ENCODE assay signal across 23 cellular contexts in the genomic region with DNA sequence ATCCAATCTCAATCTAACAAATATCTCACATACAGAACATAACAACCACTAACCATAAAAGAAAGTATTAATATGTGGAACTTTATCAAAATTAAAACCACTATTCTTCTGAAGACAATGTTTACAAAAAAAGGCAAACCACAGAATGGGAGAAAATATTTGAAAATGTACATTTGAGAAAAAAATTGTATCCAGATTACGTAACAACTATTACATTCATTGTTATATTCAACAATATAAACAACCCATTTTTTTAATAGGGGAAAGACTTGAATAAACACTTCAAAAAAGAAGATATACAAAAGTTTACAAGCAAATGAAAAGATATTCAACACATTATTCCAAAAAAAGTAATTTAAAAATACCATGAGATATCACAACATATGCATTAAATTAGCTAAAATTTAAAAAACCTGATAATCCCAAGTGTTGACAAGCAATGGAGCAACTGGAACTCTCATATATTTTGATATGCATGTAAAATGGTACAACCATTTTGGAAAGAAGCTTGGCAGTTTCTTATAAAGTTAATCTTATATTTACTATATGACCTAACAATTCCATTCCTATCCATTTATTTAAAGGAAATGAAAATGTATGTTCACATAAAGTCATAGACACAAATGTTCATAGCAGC.
DNase-seq lines count a peak whose midpoint lies in the region; ATAC-seq, FAIRE-seq and TF ChIP-seq lines count a peak whose summit lies in the region.
"Had no signal": no experiment of that assay in that cellular context is flagged by ENCODE, and none has a peak within 500 bp of the region (broad histone marks: within the 10 kb centered on the region; RNA-seq: fewer than 3 reads in every experiment).

No MANE protein-coding gene starts in this region.

- no peaks in the 10 kb centered on the region for H3K27me3 ChIP-seq in endodermal cell (ENCODE audit: control insufficient read depth, insufficient read depth, low read length, poor library complexity, severe bottlenecking)
- peaks cover 0 to 10% (median 3%) of the 10 kb centered on the region in 4 donors for H3K27me3 ChIP-seq in pancreas
- H3K27me3 ChIP-seq: BLaER1 had no signal

- H3K27me3 Mint-ChIP-seq in endodermal cell (ENCODE audit: insufficient read depth), result no peaks in the 10 kb centered on the region

- H3K4me1 Mint-ChIP-seq in endodermal cell, result peaks cover 27% of the 10 kb centered on the region

- no peaks in the 10 kb centered on the region for H3K36me3 ChIP-seq in endodermal cell (ENCODE audit: control insufficient read depth, insufficient read depth, low read length)
- H3K36me3 ChIP-seq in pancreas, result no peaks in the 10 kb centered on the region
- H3K36me3 ChIP-seq: BLaER1, HAP-1 had no signal

- H3K4me3 ChIP-seq in endodermal cell (ENCODE audit: low read length), result peak overlapping the region; percentile 17
- H3K4me3 ChIP-seq in pancreas, result no peak overlapping the region
- H3K4me3 ChIP-seq: BLaER1, HAP-1 had no signal

- FAIRE-seq in A204.1 (lab: Jason Lieb, UNC) (peak; percentile 78), G401.6 (lab: Jason Lieb, UNC) (peak; percentile 48), pancreas (lab: Jason Lieb, UNC) (peak; percentile 71)
- FAIRE-seq: GM12891, GM18507, H54 had no signal

- H3K27ac ChIP-seq in endodermal cell (ENCODE audit: low read depth, low read length), result no peak overlapping the region
- H3K27ac ChIP-seq in pancreas, result no peak overlapping the region
- H3K27ac ChIP-seq: BLaER1, C4-2B had no signal

- H3K4me1 ChIP-seq in endodermal cell (ENCODE audit: control insufficient read depth, insufficient read depth, low read length) (peaks cover 5% of the 10 kb centered on the region), pancreas (peaks cover 0 to 3% (median 0%) of the 10 kb centered on the region in 3 donors)
- H3K4me1 ChIP-seq: HAP-1 had no signal

- no peak overlapping the region for H3K9ac ChIP-seq in endodermal cell (ENCODE audit: extremely low read depth, low read length, poor library complexity, severe bottlenecking)
- H3K9ac ChIP-seq: BLaER1 had no signal

- H3K36me3 Mint-ChIP-seq in endodermal cell (ENCODE audit: low read depth), result no peaks in the 10 kb centered on the region
- H3K36me3 Mint-ChIP-seq: CD4-positive, CD25-positive, alpha-beta regulatory T cell; CD8-positive, alpha-beta T cell had no signal

- no peak for ATAC-seq in pancreas
- ATAC-seq: CD8-positive, alpha-beta T cell had no signal

- H3K27ac Mint-ChIP-seq in endodermal cell, result no peak overlapping the region
- H3K27ac Mint-ChIP-seq: B cell; CD4-positive, CD25-positive, alpha-beta regulatory T cell; CD8-positive, alpha-beta T cell; HFFc6 had no signal

- whole genome bisulfite sequencing in endodermal cell (ENCODE audit: insufficient coverage in 1 of 2, insufficient read length in 1 of 2), 2 experiments, result no CpG with 5 or more reads among the region's 1 CpG
- 0 to 56% methylated on average over 1 of the region's 1 CpG for WGBS in pancreas, 2 donors

- peaks cover 15% of the 10 kb centered on the region for H3K9me3 Mint-ChIP-seq in endodermal cell

- no peak for TF ChIP-seq CTCF in endodermal cell (conservative IDR thresholded peaks at IDR 0.05)
- no peak for TF ChIP-seq CTCF in pancreas (IDR thresholded peaks at IDR 0.05)

- no peak overlapping the region for H3K4me3 Mint-ChIP-seq in endodermal cell
- H3K4me3 Mint-ChIP-seq: B cell; CD4-positive, CD25-positive, alpha-beta regulatory T cell; CD8-positive, alpha-beta T cell; HFFc6 had no signal

- DNase-seq in endodermal cell (no peak), pancreas (no peak), NCI-H2107 (lab: John Stamatoyannopoulos, UW) (no peak), NCI-H69 (lab: John Stamatoyannopoulos, UW) (no peak), LoVo (ENCODE audit: low spot score) (no peak)
- DNase-seq: 8988T; Caco-2; CD4-positive, CD25-positive, alpha-beta regulatory T cell; CD8-positive, alpha-beta T cell; DMS153; DND-41; GF-D8; GOT3; HFFc6 had no signal

- H3K9me3 ChIP-seq in endodermal cell (ENCODE audit: control insufficient read depth, low read length) (peaks cover 19% of the 10 kb centered on the region), pancreas (no peaks in the 10 kb centered on the region)
- H3K9me3 ChIP-seq: HAP-1 had no signal

- intact Hi-C loops in pancreas (cut with DNase I), result no loop called here
